Comparison of ENCODE assay signal across 18 cellular contexts in genomic region chr11:89119426-89119825, GRCh38. TPM values are rescaled to one million over a fixed set of nuclear protein-coding genes. Genes with fewer than 3 reads are reported as not detected.
DNase-seq lines count a peak whose midpoint lies in the region; ATAC-seq, FAIRE-seq and TF ChIP-seq lines count a peak whose summit lies in the region.
"Had no signal": no experiment of that assay in that cellular context is flagged by ENCODE, and none has a peak within 500 bp of the region (broad histone marks: within the 10 kb centered on the region; RNA-seq: fewer than 3 reads in every experiment).

No MANE protein-coding gene starts in this region.

- no CpG with 5 or more reads among the region's 1 CpG for WGBS in neuronal stem cell (ENCODE audit: extremely low coverage in 2 of 2, insufficient read length in 2 of 2, insufficient replicate concordance in 1 of 2), 2 donors
- 81% methylated on average over 1 of the region's 1 CpG for WGBS in esophagus muscularis mucosa

- no peak for TF ChIP-seq POLR2A in endothelial cell of umbilical vein (IDR thresholded peaks at IDR 0.05; ENCODE audit: low read depth, low read length)
- TF ChIP-seq POLR2A in esophagus muscularis mucosa (IDR thresholded peaks at IDR 0.05; ENCODE audit: low read depth) = no peak

- no peak overlapping the region for H3K4me2 ChIP-seq in endothelial cell of umbilical vein (ENCODE audit: insufficient read depth, low read length)
- H3K4me2 ChIP-seq in neuronal stem cell (ENCODE audit: insufficient read depth, low read length, poor library complexity, severe bottlenecking) = no peak overlapping the region

- H3K9ac ChIP-seq in endothelial cell of umbilical vein (replicated peaks; ENCODE audit: extremely low read depth, insufficient read depth, low read length) = no peak overlapping the region
- H3K9ac ChIP-seq in neuronal stem cell (ENCODE audit: low read depth, low read length, poor library complexity) = no peak overlapping the region

- H3K23ac ChIP-seq in neuronal stem cell (ENCODE audit: low read depth, low read length, poor library complexity) = no peak overlapping the region

- no peak overlapping the region for H2AK5ac ChIP-seq in neuronal stem cell (ENCODE audit: low read depth, low read length)

- no peak overlapping the region for H3K4ac ChIP-seq in neuronal stem cell (ENCODE audit: low read length)

- H3K4me1 ChIP-seq in endothelial cell of umbilical vein (ENCODE audit: control insufficient read depth, extremely low read depth, insufficient read depth, low read length) = no peaks in the 10 kb centered on the region
- H3K4me1 ChIP-seq in neuronal stem cell (ENCODE audit: control insufficient read depth in 2 of 2, insufficient read depth in 1 of 2, low read depth in 1 of 2, low read length in 2 of 2) = no peaks in the 10 kb centered on the region
- no peaks in the 10 kb centered on the region for H3K4me1 ChIP-seq in esophagus muscularis mucosa
- H3K4me1 ChIP-seq: Caco-2, HAP-1 had no signal

- no peaks in the 10 kb centered on the region for H4K20me1 ChIP-seq in endothelial cell of umbilical vein (replicated peaks; ENCODE audit: control insufficient read depth, extremely low read depth, insufficient read depth, low read length)

- dilution Hi-C loops in endothelial cell of umbilical vein (cut with MboI; ENCODE audit: extremely low pct_ligation_motif_present, low sequenced_read_pairs) = no loop called here

- no peak overlapping the region for H3K14ac ChIP-seq in neuronal stem cell (ENCODE audit: low read length)

- H2BK120ac ChIP-seq in neuronal stem cell (ENCODE audit: low read depth, low read length) = no peak overlapping the region

- H3K79me2 ChIP-seq in endothelial cell of umbilical vein (ENCODE audit: control insufficient read depth, insufficient read depth, low read length) = no peaks in the 10 kb centered on the region

- H3K9me3 ChIP-seq in endothelial cell of umbilical vein (replicated peaks; ENCODE audit: control insufficient read depth, insufficient read depth, low read length) (no peaks in the 10 kb centered on the region), neuronal stem cell (replicated peaks in 1 of 2; ENCODE audit: control insufficient read depth in 2 of 2, insufficient read depth in 1 of 2, low read depth in 1 of 2, low read length in 2 of 2) (no peaks in the 10 kb centered on the region), esophagus muscularis mucosa (no peaks in the 10 kb centered on the region)
- H3K9me3 ChIP-seq: Caco-2, HAP-1 had no signal

- no peak overlapping the region for H3K4me3 ChIP-seq in endothelial cell of umbilical vein (replicated peaks in 1 of 3; ENCODE audit: insufficient read depth in 1 of 3, low read depth in 1 of 3, low read length in 3 of 3)
- H3K4me3 ChIP-seq in neuronal stem cell (ENCODE audit: low read length in 2 of 2) = no peak overlapping the region
- no peak overlapping the region for H3K4me3 ChIP-seq in esophagus muscularis mucosa
- H3K4me3 ChIP-seq: HAP-1 had no signal

- H3K9me1 ChIP-seq in endothelial cell of umbilical vein (replicated peaks; ENCODE audit: control insufficient read depth, extremely low read depth, insufficient read depth, low read length) = no peaks in the 10 kb centered on the region

- H3K27ac ChIP-seq in endothelial cell of umbilical vein (ENCODE audit: insufficient read depth, low read depth, low read length) (no peak overlapping the region), neuronal stem cell (replicated peaks; ENCODE audit: low read length) (no peak overlapping the region), esophagus muscularis mucosa (replicated peaks in 1 of 4) (no peak overlapping the region)
- H3K27ac ChIP-seq: C4-2B had no signal

- no peak for TF ChIP-seq EP300 in esophagus muscularis mucosa (IDR thresholded peaks at IDR 0.05)

- ATAC-seq in HG03378 (IDR thresholded peaks at IDR 0.05; ENCODE audit: unreplicated experiment) = no peak

- TF ChIP-seq CTCF in endothelial cell of umbilical vein (IDR thresholded peaks at IDR 0.05; ENCODE audit: extremely low read depth in 1 of 2, insufficient read depth in 1 of 2, low read depth in 1 of 2, low read length in 2 of 2) (no peak), esophagus muscularis mucosa (IDR thresholded peaks at IDR 0.05) (no peak)

- DNase-seq in astrocyte of the hippocampus (ENCODE audit: low read depth, low spot score) (peak; percentile 19), endothelial cell of umbilical vein (ENCODE audit: low read depth, low spot score) (peak; percentile 72), neuronal stem cell (ENCODE audit: low spot score) (peak; percentile 21), GM19238 (ENCODE audit: insufficient read length, low spot score) (no peak), esophagus muscularis mucosa (ENCODE audit: extremely low spot score) (no peak)
- no peak for DNase-seq in activated CD4-positive, alpha-beta T cell treated with anti-CD3 and anti-CD28 coated beads for 4 hours
- DNase-seq: ACHN; AML-193; Caco-2; CD4-positive, alpha-beta T cell; DMS79 treated with DMSO at 0.1 percent for 48 hours; GF-D8 had no signal

- H4K91ac ChIP-seq in neuronal stem cell (ENCODE audit: low read depth, low read length, poor library complexity) = no peak overlapping the region

- BruUV-seq in endothelial cell of umbilical vein (replicated peaks; lab: Mats Ljungman, UMichigan) = no TSS peak

- H2BK12ac ChIP-seq in neuronal stem cell (ENCODE audit: low read length) = no peak overlapping the region

- no peak overlapping the region for H2BK5ac ChIP-seq in neuronal stem cell (ENCODE audit: low read length)

- H2BK15ac ChIP-seq in neuronal stem cell (ENCODE audit: low read length) = no peak overlapping the region

- H3K36me3 ChIP-seq in endothelial cell of umbilical vein (ENCODE audit: control insufficient read depth in 2 of 2, extremely low read depth in 1 of 2, insufficient read depth in 2 of 2, low read length in 2 of 2) (no peaks in the 10 kb centered on the region), neuronal stem cell (replicated peaks in 1 of 2; ENCODE audit: control insufficient read depth in 2 of 2, insufficient read depth in 2 of 2, low read length in 2 of 2) (no peaks in the 10 kb centered on the region), esophagus muscularis mucosa (no peaks in the 10 kb centered on the region)
- H3K36me3 ChIP-seq: HAP-1 had no signal

- H3K79me1 ChIP-seq in neuronal stem cell (ENCODE audit: low read depth, low read length) = no peaks in the 10 kb centered on the region

- FAIRE-seq in endothelial cell of umbilical vein (lab: Jason Lieb, UNC) = no peak

- H3K18ac ChIP-seq in neuronal stem cell (ENCODE audit: low read length) = no peak overlapping the region

- H2AFZ ChIP-seq in endothelial cell of umbilical vein (ENCODE audit: low read depth, low read length) (no peak overlapping the region), neuronal stem cell (ENCODE audit: low read length) (no peak overlapping the region)

- CTCF ChIA-PET in endothelial cell of umbilical vein (lab: Charles Lee) = no interaction called here

- intact Hi-C loops in endothelial cell of umbilical vein (cut with micrococcal nuclease) = no loop called here
- intact Hi-C loops in esophagus muscularis mucosa (cut with DNase I) = no loop called here

- POLR2A ChIA-PET in endothelial cell of umbilical vein (lab: Charles Lee) = no interaction called here

- no peak overlapping the region for H4K8ac ChIP-seq in neuronal stem cell (ENCODE audit: low read depth, low read length)

- H3K27me3 ChIP-seq in endothelial cell of umbilical vein (ENCODE audit: control insufficient read depth in 2 of 2, insufficient read depth in 2 of 2, low read length in 2 of 2) = no peaks in the 10 kb centered on the region
- H3K27me3 ChIP-seq in neuronal stem cell (ENCODE audit: control insufficient read depth in 3 of 3, insufficient read depth in 3 of 3, low read depth in 1 of 3, low read length in 3 of 3) = no peaks in the 10 kb centered on the region
- H3K27me3 ChIP-seq in esophagus muscularis mucosa = no peaks in the 10 kb centered on the region

TF ChIP-seq in endothelial cell of umbilical vein, 7 proteins besides CTCF, POLR2A, EP300 and RAD21 (continues in another document):
- TF ChIP-seq MYC (IDR thresholded peaks at IDR 0.05; ENCODE audit: low read depth, low read length) (no peak), POLR2AphosphoS5 (IDR thresholded peaks at IDR 0.05; ENCODE audit: insufficient read depth, low read depth, low read length) (no peak), EZH2 (IDR thresholded peaks at IDR 0.05; ENCODE audit: borderline replicate concordance, low read depth, low read length, severe bottlenecking) (no peak), FOS (IDR thresholded peaks at IDR 0.05; ENCODE audit: borderline replicate concordance, insufficient read depth, low read length) (no peak), MAX (IDR thresholded peaks at IDR 0.05; ENCODE audit: insufficient read depth, insufficient read length) (no peak), GATA2 (IDR thresholded peaks at IDR 0.05; ENCODE audit: insufficient read depth, insufficient read length, low read depth, low read length) (no peak)

RNA-seq across cellular contexts. Expression of gene GRM5, which starts 53.6 kb away (rescaled TPM):
- total RNA-seq in endothelial cell of umbilical vein (0.11 and 0.28 TPM in 2 replicates), esophagus muscularis mucosa (not detected)
- polyA plus RNA-seq in endothelial cell of umbilical vein = 0.10 TPM in 2 replicates
- polyA plus RNA-seq in endothelial cell of umbilical vein (2011; cell fraction: cytosol; rRNA removed) = 0.03 TPM in 2 replicates
- polyA plus RNA-seq in endothelial cell of umbilical vein (2011; cell fraction: nucleus; rRNA removed) = 0.34 and 0.42 TPM in 2 replicates
- polyA plus RNA-seq in endothelial cell of umbilical vein (2012) = 0.13 TPM in 1 of 2 replicates, not detected in the other
- 1.6 and 2.3 TPM in 2 replicates for polyA minus RNA-seq in endothelial cell of umbilical vein
- polyA minus RNA-seq in endothelial cell of umbilical vein (2011; cell fraction: cytosol; rRNA and poly(A)+ RNA removed) = not detected
- 3.2 and 4.2 TPM in 2 replicates for polyA minus RNA-seq in endothelial cell of umbilical vein (2011; cell fraction: nucleus; rRNA and poly(A)+ RNA removed)
- 0.03 TPM for polyA plus RNA-seq in neuronal stem cell (2013, experiment 1 of 2)
- polyA plus RNA-seq in neuronal stem cell (2013, experiment 2 of 2) = 0.06 TPM
- total RNA-seq: Caco-2; CD4-positive, alpha-beta T cell; H4; HT-29 had no signal
- polyA plus RNA-seq: BJ had no signal

RNA-seq across cellular contexts. Expression of gene TYR, which starts 58.2 kb away (rescaled TPM):
- not detected in 2 replicates for total RNA-seq in endothelial cell of umbilical vein
- not detected in 2 replicates for polyA plus RNA-seq in endothelial cell of umbilical vein
- polyA plus RNA-seq in endothelial cell of umbilical vein (2011; cell fraction: cytosol; rRNA removed) = not detected in 2 replicates
- polyA plus RNA-seq in endothelial cell of umbilical vein (2011; cell fraction: nucleus; rRNA removed) = not detected in 2 replicates
- not detected in 2 replicates for polyA plus RNA-seq in endothelial cell of umbilical vein (2012)
- 0.13 TPM in 1 of 2 replicates, not detected in the other for polyA minus RNA-seq in endothelial cell of umbilical vein
- polyA minus RNA-seq in endothelial cell of umbilical vein (2011; cell fraction: cytosol; rRNA and poly(A)+ RNA removed) = not detected
- not detected in 2 replicates for polyA minus RNA-seq in endothelial cell of umbilical vein (2011; cell fraction: nucleus; rRNA and poly(A)+ RNA removed)
- polyA plus RNA-seq in neuronal stem cell (2013, experiment 1 of 2) = 0.06 TPM
- polyA plus RNA-seq in neuronal stem cell (2013, experiment 2 of 2) = 0.03 TPM
- total RNA-seq in esophagus muscularis mucosa = not detected
- total RNA-seq: Caco-2; CD4-positive, alpha-beta T cell; H4; HT-29 had no signal
- polyA plus RNA-seq: BJ had no signal

Comparison
In these comparisons a context has a peak if more than half of its experiments do, and no peak if none do; other contexts are left out.
1. DNase-seq: peak in astrocyte of the hippocampus (single experiment), endothelial cell of umbilical vein (single experiment) and neuronal stem cell (single experiment); none in GM19238 (single experiment), activated CD4-positive, alpha-beta T cell treated with anti-CD3 and anti-CD28 coated beads for 4 hours (0 of 2) and esophagus muscularis mucosa (single experiment).